Comparison of ENCODE assay signal across 16 cellular contexts in genomic region chr16:4647661-4647965, GRCh38.
"Had no signal": no experiment of that assay in that cellular context is flagged by ENCODE, and none has a peak within 500 bp of the region (broad histone marks: within the 10 kb centered on the region; RNA-seq: fewer than 3 reads in every experiment).

No MANE protein-coding gene starts in this region.

- H3K4me1 ChIP-seq: ascending aorta, breast epithelium had no signal

- H3K4me3 Mint-ChIP-seq: activated CD4-positive, alpha-beta T cell treated with anti-CD3 and anti-CD28 coated beads, Interleukin-2, amount 10 ng/mL, durations not matched to agents 7 days and 5 days; endodermal cell; stimulated activated naive B cell treated with anti-CD40 and anti-IgM and Interleukin-4, amounts not matched to agents 10 μg/mL and 1 μg/mL and 100 μg/mL, for 72 hours; type B pancreatic cell had no signal

- H3K4me3 ChIP-seq: ascending aorta, breast epithelium, gastrocnemius medialis, suprapubic skin had no signal

- ATAC-seq: gastrocnemius medialis; left lobe of liver; stimulated activated naive B cell treated with anti-CD40 and anti-IgM and Interleukin-4, amounts not matched to agents 10 μg/mL and 1 μg/mL and 100 μg/mL, for 72 hours had no signal

- H3K27ac ChIP-seq: ascending aorta, breast epithelium, gastrocnemius medialis, suprapubic skin had no signal

- H3K27me3 Mint-ChIP-seq: activated CD4-positive, alpha-beta T cell treated with anti-CD3 and anti-CD28 coated beads, Interleukin-2, amount 10 ng/mL, durations not matched to agents 7 days and 5 days; stimulated activated naive B cell treated with anti-CD40 and anti-IgM and Interleukin-4, amounts not matched to agents 10 μg/mL and 1 μg/mL and 100 μg/mL, for 72 hours; type B pancreatic cell had no signal

- H3K27ac Mint-ChIP-seq: activated CD4-positive, alpha-beta T cell treated with anti-CD3 and anti-CD28 coated beads, Interleukin-2, amount 10 ng/mL, durations not matched to agents 7 days and 5 days; endodermal cell; stimulated activated naive B cell treated with anti-CD40 and anti-IgM and Interleukin-4, amounts not matched to agents 10 μg/mL and 1 μg/mL and 100 μg/mL, for 72 hours; type B pancreatic cell had no signal

- H3K4me1 Mint-ChIP-seq: endodermal cell had no signal

- H3K9me3 ChIP-seq: ascending aorta, breast epithelium, gastrocnemius medialis, suprapubic skin had no signal

- H3K36me3 ChIP-seq: breast epithelium had no signal

- H3K9me3 Mint-ChIP-seq: activated CD4-positive, alpha-beta T cell treated with anti-CD3 and anti-CD28 coated beads, Interleukin-2, amount 10 ng/mL, durations not matched to agents 7 days and 5 days; endodermal cell; stimulated activated naive B cell treated with anti-CD40 and anti-IgM and Interleukin-4, amounts not matched to agents 10 μg/mL and 1 μg/mL and 100 μg/mL, for 72 hours; type B pancreatic cell had no signal

- DNase-seq: activated CD4-positive, CD25-positive, alpha-beta regulatory T cell; activated effector memory CD4-positive, alpha-beta T cell treated with Interleukin-2 at 50 U/mL for 16 hours; activated T-cell treated with anti-CD3 and anti-CD28 coated beads, Interleukin-2, amount 50 U/mL, for 1 hour; cerebellar nuclear complex; endodermal cell; gastrocnemius medialis; islet precursor cell; midbrain; stimulated activated CD4-positive, alpha-beta T cell treated with anti-CD3 and anti-CD28 coated beads, Interleukin-2, amount 100 ng/mL, for 48 hours; stimulated activated naive B cell treated with anti-CD40 and anti-IgM and Interleukin-4, amounts not matched to agents 10 μg/mL and 1 μg/mL and 100 μg/mL, for 72 hours had no signal

- H3K27me3 ChIP-seq: ascending aorta, breast epithelium, gastrocnemius medialis, suprapubic skin had no signal
